ENCODE assay signal across 35 cellular contexts in genomic region chr21:38211321-38211720, GRCh38. TPM values are rescaled to one million over a fixed set of nuclear protein-coding genes. Genes with fewer than 3 reads are reported as not detected.
"Had no signal": no experiment of that assay in that cellular context is flagged by ENCODE, and none has a peak within 500 bp of the region (broad histone marks: within the 10 kb centered on the region; RNA-seq: fewer than 3 reads in every experiment).

No MANE protein-coding gene starts in this region.

- H3K4me1 Mint-ChIP-seq: activated B cell treated with CpG ODN at 0.5 μM for 24 hours; activated T-helper 17 cell treated with anti-CD3 and anti-CD28 coated beads, Interleukin-2, amount 50 U/mL, for 72 hours had no signal

- H3K4me1 ChIP-seq: adrenal gland, body of pancreas, breast epithelium had no signal

- H3K4me3 Mint-ChIP-seq: activated B cell treated with CpG ODN at 0.5 μM for 24 hours; activated CD4-positive, alpha-beta memory T cell treated with anti-CD3 and anti-CD28 coated beads for 36 hours; activated CD4-positive, alpha-beta T cell treated with anti-CD3 and anti-CD28 coated beads for 36 hours; activated CD8-positive, alpha-beta T cell treated with anti-CD3 and anti-CD28 coated beads for 36 hours; activated naive CD4-positive, alpha-beta T cell treated with anti-CD3 and anti-CD28 coated beads for 36 hours; activated naive CD8-positive, alpha-beta T cell treated with anti-CD3 and anti-CD28 coated beads for 36 hours; activated T-cell treated with anti-CD3 and anti-CD28 coated beads, Interleukin-2, amount 50 U/mL, for 4 hours; activated T-cell treated with anti-CD3 and anti-CD28 coated beads, Interleukin-2, amount 50 U/mL, for 72 hours; activated T-helper 1 cell treated with anti-CD3 and anti-CD28 coated beads, Interleukin-12 subunit alpha, Interleukin-12 subunit beta, Interleukin-2, Interleukin-4 antibody, amounts not matched to agents 30 ng/mL and 10 ng/mL and 1 ng/mL, durations not matched to agents 14 hours and 24 hours and 36 hours; activated T-helper 17 cell treated with anti-CD3 and anti-CD28 coated beads, Interleukin-2, amount 50 U/mL, for 72 hours; T-helper 1 cell treated with Interleukin-12 subunit alpha and Interleukin-12 subunit beta and Interleukin-4 antibody, amounts not matched to agents 30 μg/mL and 1 μg/mL, for 36 hours; T-helper 2 cell treated with Interferon-gamma antibody and Interleukin-4, amounts not matched to agents 5 μg/mL and 100 μg/mL, for 36 hours had no signal

- ATAC-seq: activated CD4-positive, alpha-beta T cell treated with anti-CD3 and anti-CD28 coated beads for 36 hours; activated CD8-positive, alpha-beta T cell treated with anti-CD3 and anti-CD28 coated beads for 36 hours; activated naive CD4-positive, alpha-beta T cell treated with anti-CD3 and anti-CD28 coated beads, Interleukin-2, amount 50 U/mL, for 72 hours; activated T-cell treated with anti-CD3 and anti-CD28 coated beads, Interleukin-2, amount 50 U/mL, for 4 hours; activated T-cell treated with anti-CD3 and anti-CD28 coated beads, Interleukin-2, amount 50 U/mL, for 72 hours; activated T-helper 17 cell treated with anti-CD3 and anti-CD28 coated beads, Interleukin-2, amount 50 U/mL, for 72 hours; body of pancreas had no signal

- H3K36me3 Mint-ChIP-seq: activated CD4-positive, alpha-beta memory T cell treated with anti-CD3 and anti-CD28 coated beads for 36 hours; activated naive CD8-positive, alpha-beta T cell treated with anti-CD3 and anti-CD28 coated beads for 36 hours had no signal

- DNase-seq: activated B cell treated with CpG ODN at 0.5 μM for 24 hours; activated CD4-positive, alpha-beta memory T cell treated with anti-CD3 and anti-CD28 coated beads for 36 hours; activated CD4-positive, alpha-beta T cell treated with anti-CD3 and anti-CD28 coated beads for 36 hours; activated CD4-positive, alpha-beta T cell treated with anti-CD3 and anti-CD28 coated beads for 48 hours; activated CD4-positive, alpha-beta T cell treated with anti-CD3 and anti-CD28 coated beads, Interleukin-2, amount 50 U/mL, for 1 hour; activated CD4-positive, alpha-beta T cell treated with anti-CD3 and anti-CD28 coated beads, Interleukin-2, amount 50 U/mL, for 4 hours; activated CD4-positive, CD25-positive, alpha-beta regulatory T cell treated with anti-CD3 and anti-CD28 coated beads, Interleukin-2, amount 50 U/mL, for 72 hours; activated CD8-positive, alpha-beta memory T cell treated with anti-CD3 and anti-CD28 coated beads, Interleukin-2, amount 50 U/mL, for 4 hours; activated CD8-positive, alpha-beta T cell treated with anti-CD3 and anti-CD28 coated beads for 36 hours; activated effector memory CD4-positive, alpha-beta T cell treated with anti-CD3 and anti-CD28 coated beads, Interleukin-2, amount 50 U/mL, for 16 hours; activated gamma-delta T cell treated with Interleukin-2 at 50 U/mL for 16 hours; activated naive CD4-positive, alpha-beta T cell; activated naive CD4-positive, alpha-beta T cell treated with anti-CD3 and anti-CD28 coated beads for 36 hours; activated naive CD4-positive, alpha-beta T cell treated with anti-CD3 and anti-CD28 coated beads, Interleukin-2, amount 50 U/mL, for 16 hours; activated naive CD8-positive, alpha-beta T cell treated with anti-CD3 and anti-CD28 coated beads for 36 hours; activated T-cell treated with anti-CD3 and anti-CD28 coated beads for 4 hours; activated T-cell treated with anti-CD3 and anti-CD28 coated beads, Interleukin-2, amount 50 U/mL, for 1 hour; activated T-cell treated with anti-CD3 and anti-CD28 coated beads, Interleukin-2, amount 50 U/mL, for 4 hours; activated T-cell treated with anti-CD3 and anti-CD28 coated beads, Interleukin-2, amount 50 U/mL, for 72 hours; adrenal gland; amniotic stem cell; aorta; body of pancreas; brain microvascular endothelial cell; central memory CD4-positive, alpha-beta T cell; T-helper 1 cell; T-helper 2 cell; T-helper 9 cell had no signal

- H3K36me3 ChIP-seq: adrenal gland, brain microvascular endothelial cell, breast epithelium had no signal

- H3K27ac ChIP-seq: adrenal gland, body of pancreas, brain microvascular endothelial cell, breast epithelium, VCaP had no signal

- H3K4me3 ChIP-seq: adrenal gland, body of pancreas, breast epithelium had no signal

- H3K9me3 ChIP-seq: adrenal gland, body of pancreas had no signal

- H3K9me3 Mint-ChIP-seq: activated B cell treated with CpG ODN at 0.5 μM for 24 hours; activated CD4-positive, alpha-beta memory T cell treated with anti-CD3 and anti-CD28 coated beads for 36 hours; activated naive CD4-positive, alpha-beta T cell treated with anti-CD3 and anti-CD28 coated beads for 36 hours; activated naive CD8-positive, alpha-beta T cell treated with anti-CD3 and anti-CD28 coated beads for 36 hours; activated T-cell treated with anti-CD3 and anti-CD28 coated beads, Interleukin-2, amount 50 U/mL, for 4 hours; activated T-cell treated with anti-CD3 and anti-CD28 coated beads, Interleukin-2, amount 50 U/mL, for 72 hours; activated T-helper 1 cell treated with anti-CD3 and anti-CD28 coated beads, Interleukin-12 subunit alpha, Interleukin-12 subunit beta, Interleukin-2, Interleukin-4 antibody, amounts not matched to agents 30 ng/mL and 10 ng/mL and 1 ng/mL, durations not matched to agents 14 hours and 24 hours and 36 hours; activated T-helper 17 cell treated with anti-CD3 and anti-CD28 coated beads, Interleukin-2, amount 50 U/mL, for 72 hours; T-helper 1 cell treated with Interleukin-12 subunit alpha and Interleukin-12 subunit beta and Interleukin-4 antibody, amounts not matched to agents 30 μg/mL and 1 μg/mL, for 36 hours; T-helper 2 cell treated with Interferon-gamma antibody and Interleukin-4, amounts not matched to agents 5 μg/mL and 100 μg/mL, for 36 hours had no signal

- H3K27ac Mint-ChIP-seq: activated B cell treated with CpG ODN at 0.5 μM for 24 hours; activated CD4-positive, alpha-beta memory T cell treated with anti-CD3 and anti-CD28 coated beads for 36 hours; activated CD4-positive, alpha-beta T cell treated with anti-CD3 and anti-CD28 coated beads for 36 hours; activated CD8-positive, alpha-beta T cell treated with anti-CD3 and anti-CD28 coated beads for 36 hours; activated naive CD4-positive, alpha-beta T cell treated with anti-CD3 and anti-CD28 coated beads for 36 hours; activated naive CD4-positive, alpha-beta T cell treated with anti-CD3 and anti-CD28 coated beads, Interleukin-2, amount 50 U/mL, for 72 hours; activated naive CD8-positive, alpha-beta T cell treated with anti-CD3 and anti-CD28 coated beads for 36 hours; activated T-cell treated with anti-CD3 and anti-CD28 coated beads, Interleukin-2, amount 50 U/mL, for 72 hours; activated T-helper 1 cell treated with anti-CD3 and anti-CD28 coated beads, Interleukin-12 subunit alpha, Interleukin-12 subunit beta, Interleukin-2, Interleukin-4 antibody, amounts not matched to agents 30 ng/mL and 10 ng/mL and 1 ng/mL, durations not matched to agents 14 hours and 24 hours and 36 hours; activated T-helper 17 cell treated with anti-CD3 and anti-CD28 coated beads, Interleukin-2, amount 50 U/mL, for 72 hours; T-helper 1 cell treated with Interleukin-12 subunit alpha and Interleukin-12 subunit beta and Interleukin-4 antibody, amounts not matched to agents 30 μg/mL and 1 μg/mL, for 36 hours; T-helper 2 cell treated with Interferon-gamma antibody and Interleukin-4, amounts not matched to agents 5 μg/mL and 100 μg/mL, for 36 hours had no signal

- H3K27me3 ChIP-seq: body of pancreas, brain microvascular endothelial cell had no signal

RNA-seq across cellular contexts. Expression of gene KCNJ15, which starts 45.5 kb away (rescaled TPM):
- total RNA-seq: activated B cell treated with CpG ODN at 0.5 μM for 24 hours had no signal
